Comparison of ENCODE assay signal across 8 cellular contexts in genomic region chr5:144191998-144192397, GRCh38. TPM values are rescaled to one million over a fixed set of nuclear protein-coding genes. Genes with fewer than 3 reads are reported as not detected.
DNase-seq lines count a peak whose midpoint lies in the region; ATAC-seq and TF ChIP-seq lines count a peak whose summit lies in the region.

No MANE protein-coding gene starts in this region.

- H3K4me1 ChIP-seq in neutrophil (ENCODE audit: control insufficient read depth in 1 of 2, insufficient read depth in 1 of 2, low read depth in 1 of 2, low read length in 1 of 2), result peaks cover 52 to 53% of the 10 kb centered on the region in 2 experiments

- no peaks in the 10 kb centered on the region for H3K36me3 ChIP-seq in neutrophil

- H3K9me3 ChIP-seq in neutrophil, result no peaks in the 10 kb centered on the region

- no peak for TF ChIP-seq CTCF in neutrophil (IDR thresholded peaks at IDR 0.05)

- H3K27me3 ChIP-seq in neutrophil, result peaks cover 48% of the 10 kb centered on the region

- peak; percentile 88 for ATAC-seq in GM21390 (IDR thresholded peaks at IDR 0.05; ENCODE audit: unreplicated experiment)
- ATAC-seq in HG03565 (IDR thresholded peaks at IDR 0.05; ENCODE audit: unreplicated experiment), result peak; percentile 87
- peak; percentile 75 for ATAC-seq in SK-N-SH treated with all-trans-retinoic acid at 6 μM for 48 hours
- ATAC-seq in esophagus mucosa, result peak; percentile 57

- DNase-seq in activated T-cell treated with anti-CD3 and anti-CD28 coated beads for 4 hours (peak; percentile 38), DMS114 treated with DMSO at 0.1 percent for 48 hours (lab: John Stamatoyannopoulos, UW; ENCODE audit: unreplicated experiment) (no peak)
- no peak for DNase-seq in activated T-cell treated with anti-CD3 and anti-CD28 coated beads, Interleukin-2, amount 50 U/mL, for 48 hours

- H3K27ac ChIP-seq in neutrophil, result peak overlapping the region; percentile 73

- H3K4me3 ChIP-seq in neutrophil (ENCODE audit: low read depth in 1 of 2, low read length in 1 of 2), result peak overlapping the region; percentile 9 to 31

TF ChIP-seq in SK-N-SH treated with all-trans-retinoic acid at 6 μM for 48 hours, 23 proteins besides CTCF, POLR2A, EP300 and RAD21:
- TF ChIP-seq ZFP30 (CRISPR knock-in tag; IDR thresholded peaks at IDR 0.05) (no peak), TCF4 (CRISPR knock-in tag; IDR thresholded peaks at IDR 0.05; ENCODE audit: borderline replicate concordance) (no peak), POU6F1 (CRISPR knock-in tag; IDR thresholded peaks at IDR 0.05; ENCODE audit: borderline replicate concordance, low read depth) (no peak), BACH2 (CRISPR knock-in tag; IDR thresholded peaks at IDR 0.05; ENCODE audit: borderline replicate concordance) (no peak), GLIS3 (CRISPR knock-in tag; IDR thresholded peaks at IDR 0.05) (no peak), ISL1 (CRISPR knock-in tag; IDR thresholded peaks at IDR 0.05) (no peak), SNAI2 (CRISPR knock-in tag; IDR thresholded peaks at IDR 0.05) (no peak), PATZ1 (CRISPR knock-in tag; IDR thresholded peaks at IDR 0.05; ENCODE audit: borderline replicate concordance) (no peak)
- TF ChIP-seq, protein P1, sequence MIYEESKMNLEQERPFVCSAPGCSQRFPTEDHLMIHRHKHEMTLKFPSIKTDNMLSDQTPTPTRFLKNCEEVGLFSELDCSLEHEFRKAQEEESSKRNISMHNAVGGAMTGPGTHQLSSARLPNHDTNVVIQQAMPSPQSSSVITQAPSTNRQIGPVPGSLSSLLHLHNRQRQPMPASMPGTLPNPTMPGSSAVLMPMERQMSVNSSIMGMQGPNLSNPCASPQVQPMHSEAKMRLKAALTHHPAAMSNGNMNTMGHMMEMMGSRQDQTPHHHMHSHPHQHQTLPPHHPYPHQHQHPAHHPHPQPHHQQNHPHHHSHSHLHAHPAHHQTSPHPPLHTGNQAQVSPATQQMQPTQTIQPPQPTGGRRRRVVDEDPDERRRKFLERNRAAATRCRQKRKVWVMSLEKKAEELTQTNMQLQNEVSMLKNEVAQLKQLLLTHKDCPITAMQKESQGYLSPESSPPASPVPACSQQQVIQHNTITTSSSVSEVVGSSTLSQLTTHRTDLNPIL (CRISPR knock-in tag; IDR thresholded peaks at IDR 0.05; ENCODE audit: low read depth), result no peak
- TF ChIP-seq, protein P2, sequence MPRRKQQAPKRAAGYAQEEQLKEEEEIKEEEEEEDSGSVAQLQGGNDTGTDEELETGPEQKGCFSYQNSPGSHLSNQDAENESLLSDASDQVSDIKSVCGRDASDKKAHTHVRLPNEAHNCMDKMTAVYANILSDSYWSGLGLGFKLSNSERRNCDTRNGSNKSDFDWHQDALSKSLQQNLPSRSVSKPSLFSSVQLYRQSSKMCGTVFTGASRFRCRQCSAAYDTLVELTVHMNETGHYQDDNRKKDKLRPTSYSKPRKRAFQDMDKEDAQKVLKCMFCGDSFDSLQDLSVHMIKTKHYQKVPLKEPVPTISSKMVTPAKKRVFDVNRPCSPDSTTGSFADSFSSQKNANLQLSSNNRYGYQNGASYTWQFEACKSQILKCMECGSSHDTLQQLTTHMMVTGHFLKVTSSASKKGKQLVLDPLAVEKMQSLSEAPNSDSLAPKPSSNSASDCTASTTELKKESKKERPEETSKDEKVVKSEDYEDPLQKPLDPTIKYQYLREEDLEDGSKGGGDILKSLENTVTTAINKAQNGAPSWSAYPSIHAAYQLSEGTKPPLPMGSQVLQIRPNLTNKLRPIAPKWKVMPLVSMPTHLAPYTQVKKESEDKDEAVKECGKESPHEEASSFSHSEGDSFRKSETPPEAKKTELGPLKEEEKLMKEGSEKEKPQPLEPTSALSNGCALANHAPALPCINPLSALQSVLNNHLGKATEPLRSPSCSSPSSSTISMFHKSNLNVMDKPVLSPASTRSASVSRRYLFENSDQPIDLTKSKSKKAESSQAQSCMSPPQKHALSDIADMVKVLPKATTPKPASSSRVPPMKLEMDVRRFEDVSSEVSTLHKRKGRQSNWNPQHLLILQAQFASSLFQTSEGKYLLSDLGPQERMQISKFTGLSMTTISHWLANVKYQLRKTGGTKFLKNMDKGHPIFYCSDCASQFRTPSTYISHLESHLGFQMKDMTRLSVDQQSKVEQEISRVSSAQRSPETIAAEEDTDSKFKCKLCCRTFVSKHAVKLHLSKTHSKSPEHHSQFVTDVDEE (CRISPR knock-in tag; IDR thresholded peaks at IDR 0.05), result no peak

RNA-seq across cellular contexts. Expression of gene KCTD16, which starts 21.3 kb away (rescaled TPM):
- total RNA-seq in esophagus mucosa, result not detected

RNA-seq across cellular contexts. Expression of gene YIPF5, which starts 21.5 kb away (rescaled TPM):
- 28.8 TPM for total RNA-seq in esophagus mucosa
